In genomic region chr2:101823347-101823791, GRCh38 we compare ENCODE assay signal across 8 cellular contexts.
DNase-seq lines count a peak whose midpoint lies in the region; ATAC-seq, FAIRE-seq and TF ChIP-seq lines count a peak whose summit lies in the region.

No MANE protein-coding gene starts in this region.

- H2AFZ ChIP-seq in PC-9: no peak overlapping the region

- no peaks in the 10 kb centered on the region for H3K9me3 ChIP-seq in PC-9 (ENCODE audit: insufficient read depth, low read depth)

- peak; percentile 65 for ATAC-seq in HG03097 (IDR thresholded peaks at IDR 0.05; ENCODE audit: low FRiP score, unreplicated experiment)

- CTCF ChIA-PET in PC-9 (lab: Charles Lee): no interaction called here

- H3K27ac ChIP-seq in PC-9: no peak overlapping the region

- no peak; the same call in 1 of the 2 replicates for TF ChIP-seq CTCF in PC-9 (conservative IDR thresholded peaks at IDR 0.05)

- peaks cover 82% of the 10 kb centered on the region for H3K4me1 ChIP-seq in PC-9 (replicated peaks; ENCODE audit: insufficient read depth)

- no peak for DNase-seq in GM12892 (ENCODE audit: insufficient read length)
- peak; percentile 84 for DNase-seq in RPMI7951 (ENCODE audit: low read depth)
- DNase-seq in activated T-helper 9 cell treated with anti-CD3 and anti-CD28 coated beads, Interleukin-2, amount 50 U/mL, for 16 hours (ENCODE audit: low read depth): peak; percentile 39
- DNase-seq in globus pallidus (ENCODE audit: low spot score): peak; percentile 84
- peak; percentile 76 for DNase-seq in putamen (ENCODE audit: low spot score)
- DNase-seq in PC-9: no peak
- no peak for DNase-seq in NCI-H1105 treated with DMSO at 0.1 percent for 48 hours (lab: John Stamatoyannopoulos, UW)

- intact Hi-C loops in PC-9 (cut with micrococcal nuclease; ENCODE audit: unreplicated experiment): no loop called here

- FAIRE-seq in GM12892 (lab: Jason Lieb, UNC): peak; percentile 62

- H3K79me2 ChIP-seq in PC-9 (ENCODE audit: low read depth): peaks cover 91% of the 10 kb centered on the region

- POLR2A ChIA-PET in PC-9 (lab: Charles Lee; ENCODE audit: unreplicated experiment): no interaction called here

- peaks cover 71% of the 10 kb centered on the region for H3F3A ChIP-seq in PC-9 (ENCODE audit: insufficient read depth, low read depth)

- H4K20me1 ChIP-seq in PC-9 (ENCODE audit: insufficient read depth): peaks cover 22% of the 10 kb centered on the region

- no peak overlapping the region for H3K4me2 ChIP-seq in PC-9

- no peaks in the 10 kb centered on the region for H3K9me2 ChIP-seq in PC-9 (ENCODE audit: insufficient read depth)

- H3K4me3 ChIP-seq in PC-9: no peak overlapping the region

- peaks cover 21% of the 10 kb centered on the region for H3K36me3 ChIP-seq in PC-9 (ENCODE audit: low read depth)

- no peaks in the 10 kb centered on the region for H3K27me3 ChIP-seq in PC-9 (ENCODE audit: insufficient read depth, low read depth)

- no peak for TF ChIP-seq POLR2A in GM12892 (IDR thresholded peaks at IDR 0.05; ENCODE audit: low read depth, low read length)

- BruUV-seq in PC-9 (replicated peaks; lab: Mats Ljungman, UMichigan): no TSS peak

Comparison
In these comparisons a context has a peak if more than half of its experiments do, and no peak if none do; other contexts are left out.
1. DNase-seq: peak in RPMI7951 (single experiment), activated T-helper 9 cell treated with anti-CD3 and anti-CD28 coated beads, Interleukin-2, amount 50 U/mL, for 16 hours (single experiment), globus pallidus (single experiment) and putamen (single experiment); none in GM12892 (single experiment), PC-9 (0 of 2) and NCI-H1105 treated with DMSO at 0.1 percent for 48 hours (single experiment).